Comparison of ENCODE assay signal across 16 cellular contexts in genomic region chr14:92922155-92922735, GRCh38. TPM values are rescaled to one million over a fixed set of nuclear protein-coding genes. Genes with fewer than 3 reads are reported as not detected.
A peak's percentile ranks its signal among the peaks of the same experiment; 100 is the strongest.
DNase-seq lines count a peak whose midpoint lies in the region; ATAC-seq, FAIRE-seq and TF ChIP-seq lines count a peak whose summit lies in the region.
"Had no signal": no experiment of that assay in that cellular context is flagged by ENCODE, and none has a peak within 500 bp of the region (broad histone marks: within the 10 kb centered on the region; RNA-seq: fewer than 3 reads in every experiment).

No MANE protein-coding gene starts in this region.

- H3K9me2 ChIP-seq in GM23338 (ENCODE audit: insufficient read depth), result no peaks in the 10 kb centered on the region
- no peaks in the 10 kb centered on the region for H3K9me2 ChIP-seq in neural cell (ENCODE audit: insufficient read depth, low read length)
- no peaks in the 10 kb centered on the region for H3K9me2 ChIP-seq in PC-9 (ENCODE audit: insufficient read depth)
- H3K9me2 ChIP-seq: SK-N-SH had no signal

- peak; percentile 93 for FAIRE-seq in bronchial epithelial cell (lab: Jason Lieb, UNC)

- intact Hi-C loops in activated T-helper 1 cell treated with anti-CD3 and anti-CD28 coated beads, Interleukin-12 subunit alpha, Interleukin-12 subunit beta, Interleukin-2, Interleukin-4 antibody, amounts not matched to agents 30 ng/mL and 10 ng/mL and 1 ng/mL, durations not matched to agents 14 hours and 24 hours and 36 hours (cut with micrococcal nuclease), result no loop called here
- intact Hi-C loops in PC-9 (cut with micrococcal nuclease; ENCODE audit: unreplicated experiment), result no loop called here

- no peak for TF ChIP-seq RAD21 in neural cell (conservative IDR thresholded peaks at IDR 0.05)

- TF ChIP-seq EP300 in neural cell (conservative IDR thresholded peaks at IDR 0.05; ENCODE audit: poor library complexity, severe bottlenecking), result no peak

- H4K20me1 ChIP-seq in GM23338 (replicated peaks; ENCODE audit: insufficient read depth) (no peaks in the 10 kb centered on the region), neural cell (ENCODE audit: insufficient read depth) (no peaks in the 10 kb centered on the region), PC-9 (ENCODE audit: insufficient read depth) (no peaks in the 10 kb centered on the region; the same call in 1 of the 2 replicates)

- H3K36me3 ChIP-seq in GM23338 (ENCODE audit: insufficient read depth) (no peaks in the 10 kb centered on the region), bronchial epithelial cell (ENCODE audit: control insufficient read depth, insufficient read depth, low read length) (no peaks in the 10 kb centered on the region), neural cell (ENCODE audit: insufficient read depth, low read length) (no peaks in the 10 kb centered on the region), PC-9 (ENCODE audit: low read depth) (no peaks in the 10 kb centered on the region)
- H3K36me3 ChIP-seq: BLaER1 treated with 17β-estradiol and CSF1 and Interleukin-3, amounts not matched to agents 10 nM and 100 nM; breast epithelium had no signal

- H3K4me3 ChIP-seq in GM23338 (peak overlapping the region; percentile 67), bronchial epithelial cell (ENCODE audit: low read depth, low read length) (no peak overlapping the region), neural cell (ENCODE audit: low read length) (peak overlapping the region; percentile 99), PC-9 (no peak overlapping the region)
- H3K4me3 ChIP-seq: BLaER1 treated with 17β-estradiol and CSF1 and Interleukin-3, amounts not matched to agents 10 nM and 100 nM; breast epithelium had no signal

- H3K36me3 Mint-ChIP-seq in GM23338 (ENCODE audit: low read depth), result peaks cover 28% of the 10 kb centered on the region
- H3K36me3 Mint-ChIP-seq in activated T-helper 1 cell treated with anti-CD3 and anti-CD28 coated beads, Interleukin-12 subunit alpha, Interleukin-12 subunit beta, Interleukin-2, Interleukin-4 antibody, amounts not matched to agents 30 ng/mL and 10 ng/mL and 1 ng/mL, durations not matched to agents 14 hours and 24 hours and 36 hours (ENCODE audit: low read depth), result no peaks in the 10 kb centered on the region
- H3K36me3 Mint-ChIP-seq: activated naive CD4-positive, alpha-beta T cell treated with anti-CD3 and anti-CD28 coated beads, Interleukin-2, amount 10 ng/mL, durations not matched to agents 7 days and 5 days; stimulated activated effector memory CD8-positive, alpha-beta T cell treated with anti-CD3 and anti-CD28 coated beads, Interleukin-12 subunit alpha, Interleukin-12 subunit beta, amount 100 ng/mL, for 72 hours had no signal

- H3K4me3 Mint-ChIP-seq in GM23338, result peak overlapping the region; percentile 89
- no peak overlapping the region for H3K4me3 Mint-ChIP-seq in activated T-helper 1 cell treated with anti-CD3 and anti-CD28 coated beads, Interleukin-12 subunit alpha, Interleukin-12 subunit beta, Interleukin-2, Interleukin-4 antibody, amounts not matched to agents 30 ng/mL and 10 ng/mL and 1 ng/mL, durations not matched to agents 14 hours and 24 hours and 36 hours
- H3K4me3 Mint-ChIP-seq: activated naive CD4-positive, alpha-beta T cell treated with anti-CD3 and anti-CD28 coated beads, Interleukin-2, amount 10 ng/mL, durations not matched to agents 7 days and 5 days; stimulated activated effector memory CD8-positive, alpha-beta T cell treated with anti-CD3 and anti-CD28 coated beads, Interleukin-12 subunit alpha, Interleukin-12 subunit beta, amount 100 ng/mL, for 72 hours had no signal

- no peak for TF ChIP-seq CTCF in GM23338 (conservative IDR thresholded peaks at IDR 0.05; ENCODE audit: low read depth in 2 of 2)
- TF ChIP-seq CTCF in bronchial epithelial cell (IDR thresholded peaks at IDR 0.05; ENCODE audit: insufficient read depth, low read length, severe bottlenecking), result no peak
- TF ChIP-seq CTCF in neural cell (IDR thresholded peaks at IDR 0.05; ENCODE audit: poor library complexity, severe bottlenecking), result no peak
- TF ChIP-seq CTCF in PC-9 (conservative IDR thresholded peaks at IDR 0.05), result no peak

- H2AFZ ChIP-seq in GM23338 (peak overlapping the region; percentile 80), neural cell (ENCODE audit: low read depth, low read length) (peak overlapping the region; percentile 89), PC-9 (no peak overlapping the region)

- H3F3A ChIP-seq in GM23338 (replicated peaks; ENCODE audit: low read depth), result 0 out of 2 replicates have a peak, but pooled peaks cover 2% of the 10 kb centered on the region
- H3F3A ChIP-seq in neural cell (ENCODE audit: insufficient read depth, low read length, poor library complexity, severe bottlenecking), result no peaks in the 10 kb centered on the region
- peaks cover 16% of the 10 kb centered on the region; the same call in 1 of the 2 replicates for H3F3A ChIP-seq in PC-9 (ENCODE audit: insufficient read depth, low read depth)

- H3K9me3 Mint-ChIP-seq in GM23338, result peaks cover 4% of the 10 kb centered on the region; the same call in 2 of the 3 replicates
- no peaks in the 10 kb centered on the region for H3K9me3 Mint-ChIP-seq in activated T-helper 1 cell treated with anti-CD3 and anti-CD28 coated beads, Interleukin-12 subunit alpha, Interleukin-12 subunit beta, Interleukin-2, Interleukin-4 antibody, amounts not matched to agents 30 ng/mL and 10 ng/mL and 1 ng/mL, durations not matched to agents 14 hours and 24 hours and 36 hours
- H3K9me3 Mint-ChIP-seq: activated naive CD4-positive, alpha-beta T cell treated with anti-CD3 and anti-CD28 coated beads, Interleukin-2, amount 10 ng/mL, durations not matched to agents 7 days and 5 days; stimulated activated effector memory CD8-positive, alpha-beta T cell treated with anti-CD3 and anti-CD28 coated beads, Interleukin-12 subunit alpha, Interleukin-12 subunit beta, amount 100 ng/mL, for 72 hours had no signal

- no peak overlapping the region for H3K27ac ChIP-seq in GM23338 (ENCODE audit: low read depth)
- H3K27ac ChIP-seq in neural cell (ENCODE audit: low read length), result peak overlapping the region; percentile 74
- H3K27ac ChIP-seq in PC-9, result no peak overlapping the region
- H3K27ac ChIP-seq: BLaER1 treated with 17β-estradiol and CSF1 and Interleukin-3, amounts not matched to agents 10 nM and 100 nM; breast epithelium had no signal

- H3K79me2 ChIP-seq in GM23338 (replicated peaks; ENCODE audit: insufficient read depth) (no peaks in the 10 kb centered on the region), neural cell (replicated peaks; ENCODE audit: insufficient read depth, low read length) (no peaks in the 10 kb centered on the region), PC-9 (ENCODE audit: low read depth) (no peaks in the 10 kb centered on the region)

- BruUV-seq in PC-9 (replicated peaks; lab: Mats Ljungman, UMichigan), result no TSS peak

- POLR2A ChIA-PET in PC-9 (lab: Charles Lee; ENCODE audit: unreplicated experiment), result no interaction called here

- peaks cover 10% of the 10 kb centered on the region; the same call in 1 of the 2 replicates for H3K4me1 ChIP-seq in GM23338 (ENCODE audit: insufficient read depth)
- H3K4me1 ChIP-seq in PC-9 (replicated peaks; ENCODE audit: insufficient read depth), result peaks cover 14% of the 10 kb centered on the region
- H3K4me1 ChIP-seq: breast epithelium had no signal

- H3K9me3 ChIP-seq in neural cell (ENCODE audit: low read length) (no peaks in the 10 kb centered on the region), PC-9 (ENCODE audit: insufficient read depth, low read depth) (no peaks in the 10 kb centered on the region)
- H3K9me3 ChIP-seq: breast epithelium, SK-N-SH had no signal

- H3K27me3 ChIP-seq in GM23338 (ENCODE audit: insufficient read depth) (peaks cover 15% of the 10 kb centered on the region), bronchial epithelial cell (ENCODE audit: control insufficient read depth, insufficient read depth, low read length) (peaks cover 7% of the 10 kb centered on the region), neural cell (ENCODE audit: insufficient read depth, low read depth, low read length) (peaks cover 11% of the 10 kb centered on the region), PC-9 (ENCODE audit: insufficient read depth, low read depth) (no peaks in the 10 kb centered on the region)
- H3K27me3 ChIP-seq: BLaER1 treated with 17β-estradiol and CSF1 and Interleukin-3, amounts not matched to agents 10 nM and 100 nM had no signal

- H3K27ac Mint-ChIP-seq in GM23338, result no peak overlapping the region
- H3K27ac Mint-ChIP-seq in activated T-helper 1 cell treated with anti-CD3 and anti-CD28 coated beads, Interleukin-12 subunit alpha, Interleukin-12 subunit beta, Interleukin-2, Interleukin-4 antibody, amounts not matched to agents 30 ng/mL and 10 ng/mL and 1 ng/mL, durations not matched to agents 14 hours and 24 hours and 36 hours, result no peak overlapping the region
- H3K27ac Mint-ChIP-seq: activated naive CD4-positive, alpha-beta T cell treated with anti-CD3 and anti-CD28 coated beads, Interleukin-2, amount 10 ng/mL, durations not matched to agents 7 days and 5 days; stimulated activated effector memory CD8-positive, alpha-beta T cell treated with anti-CD3 and anti-CD28 coated beads, Interleukin-12 subunit alpha, Interleukin-12 subunit beta, amount 100 ng/mL, for 72 hours had no signal

- CTCF ChIA-PET in PC-9 (lab: Charles Lee), result no interaction called here

- peaks cover 22% of the 10 kb centered on the region for H3K4me1 Mint-ChIP-seq in GM23338
- H3K4me1 Mint-ChIP-seq in activated T-helper 1 cell treated with anti-CD3 and anti-CD28 coated beads, Interleukin-12 subunit alpha, Interleukin-12 subunit beta, Interleukin-2, Interleukin-4 antibody, amounts not matched to agents 30 ng/mL and 10 ng/mL and 1 ng/mL, durations not matched to agents 14 hours and 24 hours and 36 hours (ENCODE audit: low read depth), result no peaks in the 10 kb centered on the region
- H3K4me1 Mint-ChIP-seq: stimulated activated effector memory CD8-positive, alpha-beta T cell treated with anti-CD3 and anti-CD28 coated beads, Interleukin-12 subunit alpha, Interleukin-12 subunit beta, amount 100 ng/mL, for 72 hours had no signal

- H3K9ac ChIP-seq in neural cell (ENCODE audit: low read length), result peak overlapping the region; percentile 82
- H3K9ac ChIP-seq: BLaER1 treated with 17β-estradiol and CSF1 and Interleukin-3, amounts not matched to agents 10 nM and 100 nM; SK-N-SH had no signal

- H3K27me3 Mint-ChIP-seq in GM23338 (ENCODE audit: insufficient read depth, low read depth, poor library complexity), result peaks cover 30% of the 10 kb centered on the region
- peaks cover 7% of the 10 kb centered on the region for H3K27me3 Mint-ChIP-seq in activated T-helper 1 cell treated with anti-CD3 and anti-CD28 coated beads, Interleukin-12 subunit alpha, Interleukin-12 subunit beta, Interleukin-2, Interleukin-4 antibody, amounts not matched to agents 30 ng/mL and 10 ng/mL and 1 ng/mL, durations not matched to agents 14 hours and 24 hours and 36 hours (ENCODE audit: insufficient read depth)

- ATAC-seq in GM23338 (no peak), GM21367 (IDR thresholded peaks at IDR 0.05; ENCODE audit: unreplicated experiment) (no peak), GM18861 (IDR thresholded peaks at IDR 0.05; ENCODE audit: unreplicated experiment) (no peak)

- H3K4me2 ChIP-seq in GM23338 (peak overlapping the region; percentile 90), neural cell (ENCODE audit: low read length) (peak overlapping the region; percentile 52), PC-9 (no peak overlapping the region)
- H3K4me2 ChIP-seq: BLaER1 treated with 17β-estradiol and CSF1 and Interleukin-3, amounts not matched to agents 10 nM and 100 nM had no signal

- DNase-seq in GM23338 (ENCODE audit: low spot score) (no peak), NCI-H2081 (lab: John Stamatoyannopoulos, UW) (peak; percentile 64 to 91), bronchial epithelial cell (ENCODE audit: low read depth) (no peak), PC-9 (no peak)
- no peak for DNase-seq in activated T-helper 1 cell treated with anti-CD3 and anti-CD28 coated beads, Interleukin-12 subunit alpha, Interleukin-12 subunit beta, Interleukin-2, Interleukin-4 antibody, amounts not matched to agents 30 ng/mL and 10 ng/mL and 1 ng/mL, durations not matched to agents 14 hours and 24 hours and 36 hours (ENCODE audit: low spot score)
- DNase-seq: activated naive CD4-positive, alpha-beta T cell treated with anti-CD3 and anti-CD28 coated beads, Interleukin-2, amount 10 ng/mL, durations not matched to agents 7 days and 5 days; KBM-7; naive B cell; stimulated activated CD4-positive, alpha-beta T cell treated with anti-CD3 and anti-CD28 coated beads, Interleukin-4, amount 100 ng/mL, for 4 hours had no signal

RNA-seq across cellular contexts. Expression of gene CHGA, which starts 0.7 kb away (rescaled TPM):
- 13.9 and 20.9 TPM in 2 replicates for total RNA-seq in GM23338 (2014; rRNA removed; shearing (Covaris generic))
- polyA plus RNA-seq in GM23338 (2016; fragmentation: Nextera tagmentation; extraction: Ambion mirVana) (18.9 and 19.6 TPM in 2 replicates), neural cell (131 and 147 TPM in 2 replicates)
- total RNA-seq in bronchial epithelial cell (not detected in 2 replicates), PC-9 (2021) (not detected in 2 replicates)
- polyA minus RNA-seq in neural cell, result 78.5 and 86.2 TPM in 2 replicates
- not detected in 2 replicates for total RNA-seq in activated T-helper 1 cell treated with anti-CD3 and anti-CD28 coated beads, Interleukin-12 subunit alpha, Interleukin-12 subunit beta, Interleukin-2, Interleukin-4 antibody, amounts not matched to agents 30 ng/mL and 10 ng/mL and 1 ng/mL, durations not matched to agents 14 hours and 24 hours and 36 hours

Comparison
In these comparisons a context has a peak if more than half of its experiments do, and no peak if none do; other contexts are left out.
1. DNase-seq: peak in NCI-H2081 (2 of 2); none in GM23338 (single experiment), bronchial epithelial cell (single experiment), activated T-helper 1 cell treated with anti-CD3 and anti-CD28 coated beads, Interleukin-12 subunit alpha, Interleukin-12 subunit beta, Interleukin-2, Interleukin-4 antibody, amounts not matched to agents 30 ng/mL and 10 ng/mL and 1 ng/mL, durations not matched to agents 14 hours and 24 hours and 36 hours (single experiment) and PC-9 (0 of 2).
2. H3K4me3 ChIP-seq: peak in GM23338 (single experiment) and neural cell (single experiment); none in bronchial epithelial cell (single experiment) and PC-9 (single experiment).
3. RNA of gene CHGA, which starts 0.7 kb away (total RNA-seq): 13.9 to 20.9 TPM in GM23338; not detected in PC-9, not detected in bronchial epithelial cell and not detected in activated T-helper 1 cell treated with anti-CD3 and anti-CD28 coated beads, Interleukin-12 subunit alpha, Interleukin-12 subunit beta, Interleukin-2, Interleukin-4 antibody, amounts not matched to agents 30 ng/mL and 10 ng/mL and 1 ng/mL, durations not matched to agents 14 hours and 24 hours and 36 hours; every median in the first group is over 10 times any median in the second.